Comparison of ENCODE assay signal across 10 cellular contexts in genomic region chr10:22805304-22805703, GRCh38.
DNase-seq lines count a peak whose midpoint lies in the region; ATAC-seq, FAIRE-seq and TF ChIP-seq lines count a peak whose summit lies in the region.
"Had no signal": no experiment of that assay in that cellular context is flagged by ENCODE, and none has a peak within 500 bp of the region (broad histone marks: within the 10 kb centered on the region; RNA-seq: fewer than 3 reads in every experiment).

No MANE protein-coding gene starts in this region.

- no peak for ATAC-seq in HepG2
- ATAC-seq in right lobe of liver = no peak
- no peak for ATAC-seq in stimulated activated naive CD8-positive, alpha-beta T cell treated with anti-CD3 and anti-CD28 coated beads, Interleukin-15, Interleukin-2, amounts not matched to agents 100 U/mL and 50 U/mL, for 24 hours
- no peak for ATAC-seq in GM18867 (IDR thresholded peaks at IDR 0.05; ENCODE audit: unreplicated experiment)

- no peak overlapping the region for H3K9ac ChIP-seq in HepG2 (ENCODE audit: insufficient read depth, low read depth, low read length)

- intact Hi-C loops in HepG2 (cut with micrococcal nuclease; ENCODE audit: unreplicated experiment) (no loop called here), right lobe of liver (cut with DNase I) (no loop called here)

- H3K4me3 ChIP-seq in HepG2 (replicated peaks in 1 of 3; ENCODE audit: insufficient read depth in 1 of 3, low read depth in 2 of 3, low read length in 3 of 3) (no peak overlapping the region), right lobe of liver (no peak overlapping the region)

- TF ChIP-seq CTCF in HepG2 (CRISPR knock-in tag; IDR thresholded peaks at IDR 0.05) (no peak), right lobe of liver (IDR thresholded peaks at IDR 0.05) (no peak)

- BruUV-seq in HepG2 (replicated peaks; lab: Mats Ljungman, UMichigan) = no TSS peak

- H4K20me1 ChIP-seq in HepG2 (ENCODE audit: insufficient read depth, low read length) = no peaks in the 10 kb centered on the region

- WGBS in HepG2 (ENCODE audit: low lambda C conversion rate) = 29% methylated on average over 2 of the region's 4 CpGs
- 52% methylated on average over 4 of the region's 4 CpGs for WGBS in right lobe of liver (ENCODE audit: insufficient coverage, low coverage, low lambda C conversion rate, missing lambda C conversion rate)

- H3K4me1 ChIP-seq in HepG2 (ENCODE audit: insufficient read depth, low read length) (no peaks in the 10 kb centered on the region), right lobe of liver (no peaks in the 10 kb centered on the region)

- TF ChIP-seq POLR2A in HepG2 (IDR thresholded peaks at IDR 0.05; ENCODE audit: insufficient read depth in 1 of 2, low read depth in 2 of 2, low read length in 2 of 2) (no peak), right lobe of liver (IDR thresholded peaks at IDR 0.05) (no peak)

- no peak for TF ChIP-seq RAD21 in HepG2 (CRISPR knock-in tag; IDR thresholded peaks at IDR 0.05)

- no peak overlapping the region for H2AFZ ChIP-seq in HepG2 (ENCODE audit: low read length)

- H3K79me2 ChIP-seq in HepG2 (ENCODE audit: insufficient read depth, low read length) = no peaks in the 10 kb centered on the region

- H3K27ac ChIP-seq in HepG2 (ENCODE audit: extremely low read length, insufficient read depth, low read length) (no peak overlapping the region), right lobe of liver (no peak overlapping the region)

- H3K36me3 ChIP-seq in HepG2 (replicated peaks in 1 of 2; ENCODE audit: control insufficient read depth in 1 of 2, insufficient read depth in 2 of 2, low read length in 2 of 2) (no peaks in the 10 kb centered on the region), right lobe of liver (no peaks in the 10 kb centered on the region)

- no peak for FAIRE-seq in HepG2 (lab: Jason Lieb, UNC)
- FAIRE-seq: H1 had no signal

- CTCF ChIA-PET in HepG2 (lab: Yijun Ruan, JAX; ENCODE audit: low intra/inter-chr PET ratio, low total read pairs) = no interaction called here

- H3K9me3 ChIP-seq in HepG2 (ENCODE audit: low read length) (no peaks in the 10 kb centered on the region), right lobe of liver (no peaks in the 10 kb centered on the region)

- in situ Hi-C loops in HepG2 (cut with HindIII; ENCODE audit: extremely low pct_ligation_motif_present, low pct_unique_long_range_greater_than_20kb) = no loop called here

- H3K27me3 ChIP-seq in HepG2 (ENCODE audit: control insufficient read depth in 1 of 2, insufficient read depth in 2 of 2, low read length in 2 of 2) (peaks cover 0 to 1% of the 10 kb centered on the region in 2 experiments; a peak in 1 of 5 replicates), right lobe of liver (no peaks in the 10 kb centered on the region)

- TF ChIP-seq EP300 in HepG2 (IDR thresholded peaks at IDR 0.05; ENCODE audit: low read depth in 2 of 2, low read length in 2 of 2) = no peak
- no peak for TF ChIP-seq EP300 in HepG2 (CRISPR knock-in tag; IDR thresholded peaks at IDR 0.05; ENCODE audit: borderline replicate concordance)

- no peak overlapping the region for H3K4me2 ChIP-seq in HepG2 (ENCODE audit: low read depth, low read length)

- peak; percentile 19 for DNase-seq in HepG2 (ENCODE audit: low spot score)
- DNase-seq in right lobe of liver = no peak
- DNase-seq in RPMI7951 (ENCODE audit: low read depth) = peak; percentile 68
- DNase-seq in glomerular visceral epithelial cell (ENCODE audit: extremely low spot score) = peak; percentile 23
- no peak for DNase-seq in stimulated activated naive CD8-positive, alpha-beta T cell treated with anti-CD3 and anti-CD28 coated beads, Interleukin-15, Interleukin-2, amounts not matched to agents 100 U/mL and 50 U/mL, for 24 hours
- no peak for DNase-seq in cortex of kidney (lab: John Stamatoyannopoulos, UW)
- DNase-seq in activated CD4-positive, alpha-beta T cell treated with anti-CD3 and anti-CD28 coated beads, Interleukin-2, amount 50 U/mL, for 4 hours = no peak
- DNase-seq: CD4-positive, CD25-positive, alpha-beta regulatory T cell had no signal

- POLR2A ChIA-PET in HepG2 (lab: Yijun Ruan, JAX) = no interaction called here

TF ChIP-seq in HepG2, 621 proteins besides CTCF, POLR2A, EP300 and RAD21:
- TF ChIP-seq TFAP4 (IDR thresholded peaks at IDR 0.05; ENCODE audit: borderline replicate concordance, low read depth) = peak; percentile 20; the same call in 1 of the 2 replicates
- TF ChIP-seq ZNF674 (CRISPR knock-in tag; IDR thresholded peaks at IDR 0.05; ENCODE audit: low read depth) = no peak
- TF ChIP-seq SMC3 (IDR thresholded peaks at IDR 0.05; ENCODE audit: low read length) = 0 out of 2 replicates have a peak, but pooled peaks have one; percentile 5
- peak; percentile 54 for TF ChIP-seq TEAD3 (CRISPR knock-in tag; optimal IDR thresholded peaks at IDR 0.05; ENCODE audit: borderline replicate concordance)
- TF ChIP-seq FOXA3 (CRISPR knock-in tag; IDR thresholded peaks at IDR 0.05) = peak; percentile 55
- TF ChIP-seq ATF3 (CRISPR knock-in tag; IDR thresholded peaks at IDR 0.05) = no peak
- TF ChIP-seq ZBED4 (CRISPR knock-in tag; IDR thresholded peaks at IDR 0.05; ENCODE audit: borderline replicate concordance) = no peak

Comparison
In these comparisons a context has a peak if more than half of its experiments do, and no peak if none do; other contexts are left out.
1. DNase-seq: peak in HepG2 (single experiment), RPMI7951 (single experiment) and glomerular visceral epithelial cell (single experiment); none in right lobe of liver (0 of 3), stimulated activated naive CD8-positive, alpha-beta T cell treated with anti-CD3 and anti-CD28 coated beads, Interleukin-15, Interleukin-2, amounts not matched to agents 100 U/mL and 50 U/mL, for 24 hours (single experiment), cortex of kidney (single experiment) and activated CD4-positive, alpha-beta T cell treated with anti-CD3 and anti-CD28 coated beads, Interleukin-2, amount 50 U/mL, for 4 hours (0 of 2).